1 cellular context compared by ENCODE assay signal in the genomic region with DNA sequence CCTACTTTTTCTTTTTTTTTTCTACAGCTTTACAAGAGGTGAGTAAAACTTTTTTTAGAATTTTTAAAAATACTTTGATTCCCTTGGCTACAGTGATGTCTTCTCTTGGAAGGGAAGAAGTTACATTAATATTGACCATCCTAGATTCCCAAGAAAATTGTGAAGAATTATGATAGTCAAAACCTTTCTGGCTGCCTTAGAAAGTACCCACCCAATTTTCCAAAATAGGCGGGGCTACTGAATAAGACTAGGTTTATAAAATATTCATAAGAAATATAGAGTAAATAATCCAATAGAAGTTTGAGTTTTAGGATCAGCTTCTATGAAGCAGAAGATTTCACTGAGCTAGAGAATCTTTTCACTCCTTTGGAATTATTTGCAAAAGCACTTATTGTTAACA.
TF ChIP-seq lines count a peak whose summit lies in the region.

No MANE protein-coding gene starts in this region.

TF ChIP-seq in IMR-90, 13 proteins besides CTCF, POLR2A, EP300 and RAD21:
- TF ChIP-seq RFX5 (IDR thresholded peaks at IDR 0.05; ENCODE audit: low read depth, low read length) (no peak), MAFK (IDR thresholded peaks at IDR 0.05; ENCODE audit: low read depth, low read length) (no peak), CHD1 (IDR thresholded peaks at IDR 0.05; ENCODE audit: low read depth, low read length) (no peak), MAZ (IDR thresholded peaks at IDR 0.05; ENCODE audit: borderline replicate concordance, low read depth, low read length) (no peak), CEBPB (IDR thresholded peaks at IDR 0.05; ENCODE audit: low read depth, low read length) (no peak), FOS (IDR thresholded peaks at IDR 0.05; ENCODE audit: low read depth, low read length) (no peak), RCOR1 (IDR thresholded peaks at IDR 0.05; ENCODE audit: insufficient replicate concordance, low read length) (no peak), SMC3 (IDR thresholded peaks at IDR 0.05; ENCODE audit: low read depth, low read length) (no peak), BHLHE40 (IDR thresholded peaks at IDR 0.05; ENCODE audit: low read depth, low read length) (no peak), MXI1 (IDR thresholded peaks at IDR 0.05; ENCODE audit: borderline replicate concordance, low read depth, low read length) (no peak), NFE2L2 (IDR thresholded peaks at IDR 0.05; ENCODE audit: low read depth, low read length) (no peak)
- TF ChIP-seq, protein P1, sequence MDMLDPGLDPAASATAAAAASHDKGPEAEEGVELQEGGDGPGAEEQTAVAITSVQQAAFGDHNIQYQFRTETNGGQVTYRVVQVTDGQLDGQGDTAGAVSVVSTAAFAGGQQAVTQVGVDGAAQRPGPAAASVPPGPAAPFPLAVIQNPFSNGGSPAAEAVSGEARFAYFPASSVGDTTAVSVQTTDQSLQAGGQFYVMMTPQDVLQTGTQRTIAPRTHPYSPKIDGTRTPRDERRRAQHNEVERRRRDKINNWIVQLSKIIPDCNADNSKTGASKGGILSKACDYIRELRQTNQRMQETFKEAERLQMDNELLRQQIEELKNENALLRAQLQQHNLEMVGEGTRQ (IDR thresholded peaks at IDR 0.05; ENCODE audit: low read depth, low read length), result no peak
- TF ChIP-seq, protein P2, sequence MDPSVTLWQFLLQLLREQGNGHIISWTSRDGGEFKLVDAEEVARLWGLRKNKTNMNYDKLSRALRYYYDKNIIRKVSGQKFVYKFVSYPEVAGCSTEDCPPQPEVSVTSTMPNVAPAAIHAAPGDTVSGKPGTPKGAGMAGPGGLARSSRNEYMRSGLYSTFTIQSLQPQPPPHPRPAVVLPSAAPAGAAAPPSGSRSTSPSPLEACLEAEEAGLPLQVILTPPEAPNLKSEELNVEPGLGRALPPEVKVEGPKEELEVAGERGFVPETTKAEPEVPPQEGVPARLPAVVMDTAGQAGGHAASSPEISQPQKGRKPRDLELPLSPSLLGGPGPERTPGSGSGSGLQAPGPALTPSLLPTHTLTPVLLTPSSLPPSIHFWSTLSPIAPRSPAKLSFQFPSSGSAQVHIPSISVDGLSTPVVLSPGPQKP (IDR thresholded peaks at IDR 0.05; ENCODE audit: borderline replicate concordance, low read depth, low read length), result no peak
